8 cellular contexts compared by ENCODE assay signal in genomic region chr15:60592386-60593339, GRCh38.
DNase-seq lines count a peak whose midpoint lies in the region; TF ChIP-seq lines count a peak whose summit lies in the region.

No MANE protein-coding gene starts in this region.

- DNase-seq in GM10248 (ENCODE audit: extremely low spot score), result peak; percentile 77
- peak; percentile 42 for DNase-seq in HFFc6
- peak; percentile 84 for DNase-seq in NCI-H1105 (lab: John Stamatoyannopoulos, UW)
- DNase-seq in T-helper 22 cell (ENCODE audit: low read depth), result peak; percentile 83
- no peak for DNase-seq in astrocyte of the cerebellum (ENCODE audit: low read depth)
- no peak for DNase-seq in iPS DF 6.9 (ENCODE audit: low read depth, low spot score)
- DNase-seq in sigmoid colon, result peak; percentile 94
- DNase-seq in Kasumi-1 (lab: John Stamatoyannopoulos, UW), result no peak

- TF ChIP-seq EP300 in sigmoid colon (IDR thresholded peaks at IDR 0.05), result peak in 1 of 4 donors; percentile 10

- peaks cover 32% of the 10 kb centered on the region for H3K27me3 Mint-ChIP-seq in HFFc6 (ENCODE audit: insufficient read depth)

- TF ChIP-seq CTCF in GM10248 (IDR thresholded peaks at IDR 0.05; ENCODE audit: control extremely low read depth, extremely low read depth, low read depth, missing control alignments) (peak; percentile 23), HFFc6 (IDR thresholded peaks at IDR 0.05) (no peak; the same call in 1 of the 2 replicates), astrocyte of the cerebellum (IDR thresholded peaks at IDR 0.05; ENCODE audit: low read depth, low read length, missing control alignments) (no peak), sigmoid colon (IDR thresholded peaks at IDR 0.05) (no peak)

- POLR2A ChIA-PET in GM10248 (lab: Yijun Ruan, JAX), result interaction anchor here (1.1 kb wide), 1 partner anchor 309 kb away, joined by 3 read pairs; no protein-coding TSS in a partner anchor

- H3K9me3 Mint-ChIP-seq in HFFc6, result no peaks in the 10 kb centered on the region

- in situ Hi-C loops in astrocyte of the cerebellum (cut with HindIII; ENCODE audit: low sequenced_read_pairs), result loop anchor here (25.0 kb wide), 1 partner anchor 1245 kb away; no protein-coding TSS in a partner anchor

- intact Hi-C loops in sigmoid colon (cut with DNase I), result loop anchor here (2.0 to 5.0 kb wide), 3 partner anchors 90 to 445 kb away; no protein-coding TSS in a partner anchor

- H3K36me3 ChIP-seq in iPS DF 6.9 (ENCODE audit: control insufficient read depth, insufficient read depth, low read length), result no peaks in the 10 kb centered on the region
- no peaks in the 10 kb centered on the region for H3K36me3 ChIP-seq in sigmoid colon

- H3K27ac ChIP-seq in iPS DF 6.9 (ENCODE audit: low read length) (no peak overlapping the region), sigmoid colon (peak overlapping the region; percentile 84 to 95 (median 90))

- H3K4me3 ChIP-seq in astrocyte of the cerebellum (ENCODE audit: low read depth, low read length) (peak overlapping the region; percentile 51), iPS DF 6.9 (ENCODE audit: low read length) (peak overlapping the region; percentile 85), sigmoid colon (peak overlapping the region; percentile 73 to 93 (median 81))

- no CpG with 5 or more reads among the region's 91 CpGs for WGBS in iPS DF 6.9 (ENCODE audit: insufficient coverage, insufficient read length)
- WGBS in sigmoid colon, 2 donors, result 1 to 2% methylated on average over 91 of the region's 91 CpGs

- H3K4me1 ChIP-seq in iPS DF 6.9 (ENCODE audit: control insufficient read depth, insufficient read depth, low read length), result no peaks in the 10 kb centered on the region
- peaks cover 0 to 23% (median 14%) of the 10 kb centered on the region in 4 donors for H3K4me1 ChIP-seq in sigmoid colon

- CTCF ChIA-PET in GM10248 (lab: Yijun Ruan, JAX), result interaction anchor here (0.9 to 2.3 kb wide), 13 partner anchors 9 to 1241 kb away, joined by 3 to 14 read pairs (median 4); no protein-coding TSS in a partner anchor

- peak in 1 of 2 donors; percentile 23 for TF ChIP-seq POLR2A in sigmoid colon (IDR thresholded peaks at IDR 0.05)

- H3K27me3 ChIP-seq in iPS DF 6.9 (ENCODE audit: control insufficient read depth, insufficient read depth, low read length) (no peaks in the 10 kb centered on the region; the same call in 1 of the 2 replicates), sigmoid colon (no peaks in the 10 kb centered on the region)

- H3K36me3 Mint-ChIP-seq in HFFc6 (ENCODE audit: low read depth), result no peaks in the 10 kb centered on the region

- no peaks in the 10 kb centered on the region for H3K9me3 ChIP-seq in iPS DF 6.9 (ENCODE audit: control insufficient read depth, insufficient read depth, low read length)
- H3K9me3 ChIP-seq in sigmoid colon, result no peaks in the 10 kb centered on the region

- H3K4me3 Mint-ChIP-seq in HFFc6, result peak overlapping the region; percentile 72

- H3K27ac Mint-ChIP-seq in HFFc6, result no peak overlapping the region

- H3K4me1 Mint-ChIP-seq in HFFc6 (ENCODE audit: low read depth), result peaks cover 24% of the 10 kb centered on the region

Comparison
In these comparisons a context has a peak if more than half of its experiments do, and no peak if none do; other contexts are left out.
1. DNase-seq: peak in GM10248 (single experiment), HFFc6 (single experiment), NCI-H1105 (single experiment), T-helper 22 cell (single experiment) and sigmoid colon (single experiment); none in astrocyte of the cerebellum (single experiment), iPS DF 6.9 (single experiment) and Kasumi-1 (0 of 2).
2. Peak in every context shown above with its lines, with median percentiles within 50 percentile points of each other: H3K4me3 ChIP-seq.